In genomic region chr11:12166299-12167092, GRCh38 we compare ENCODE assay signal across 10 cellular contexts. TPM values are rescaled to one million over a fixed set of nuclear protein-coding genes. Genes with fewer than 3 reads are reported as not detected.
DNase-seq lines count a peak whose midpoint lies in the region; ATAC-seq and TF ChIP-seq lines count a peak whose summit lies in the region.
"Had no signal": no experiment of that assay in that cellular context is flagged by ENCODE, and none has a peak within 500 bp of the region (broad histone marks: within the 10 kb centered on the region; RNA-seq: fewer than 3 reads in every experiment).

No MANE protein-coding gene starts in this region.

- peak overlapping the region; percentile 83; the same call in 1 of the 2 replicates for H3K9ac ChIP-seq in SK-N-SH

- CTCF ChIA-PET in activated CD4-positive, alpha-beta T cell treated with anti-CD3 and anti-CD28 coated beads for 36 hours (lab: Charles Lee), result interaction anchor here (0.6 to 1.5 kb wide), 6 partner anchors 9 to 171 kb away, joined by 3 to 5 read pairs (median 3); no protein-coding TSS in a partner anchor
- CTCF ChIA-PET in SK-N-SH (lab: Yijun Ruan, JAX) (interaction anchor here (0.7 to 1.6 kb wide), 2 partner anchors 9 to 115 kb away, joined by 3 to 4 read pairs; no protein-coding TSS in a partner anchor), A673 (lab: Charles Lee) (interaction anchor here (1.0 kb wide), 1 partner anchor 122 kb away, joined by 3 read pairs; no protein-coding TSS in a partner anchor)

- TF ChIP-seq EP300 in SK-N-SH (IDR thresholded peaks at IDR 0.05; ENCODE audit: borderline replicate concordance in 1 of 2, low read depth in 1 of 2, low read length in 1 of 2), result no peak
- no peak for TF ChIP-seq EP300 in gastroesophageal sphincter (IDR thresholded peaks at IDR 0.05)

- TF ChIP-seq CTCF in SK-N-SH (IDR thresholded peaks at IDR 0.05) (no peak), gastroesophageal sphincter (IDR thresholded peaks at IDR 0.05) (no peak), A673 (conservative IDR thresholded peaks at IDR 0.05; ENCODE audit: low read depth, low read length) (no peak)

- H3K27ac Mint-ChIP-seq in activated CD4-positive, alpha-beta T cell treated with anti-CD3 and anti-CD28 coated beads for 36 hours, result peak overlapping the region; percentile 74
- peak overlapping the region; percentile 42 for H3K27ac Mint-ChIP-seq in stimulated activated naive B cell treated with anti-CD40 and anti-IgM and Interleukin-4, amounts not matched to agents 10 μg/mL and 1 μg/mL and 100 μg/mL, for 72 hours

- H3K4me1 ChIP-seq in SK-N-SH (ENCODE audit: control insufficient read depth in 1 of 2, insufficient read depth in 2 of 2, low read depth in 1 of 2, low read length in 1 of 2) (peaks cover 6 to 51% of the 10 kb centered on the region in 2 experiments; a peak in 3 of 4 replicates), gastroesophageal sphincter (peaks cover 19 to 91% (median 19%) of the 10 kb centered on the region in 3 donors), A673 (ENCODE audit: insufficient read depth, low read length, poor library complexity, severe bottlenecking) (peaks cover 6% of the 10 kb centered on the region)

- H4K20me1 ChIP-seq in SK-N-SH (ENCODE audit: insufficient read depth), result no peaks in the 10 kb centered on the region

- ATAC-seq in activated CD4-positive, alpha-beta T cell treated with anti-CD3 and anti-CD28 coated beads for 36 hours, result no peak
- ATAC-seq in gastroesophageal sphincter, result no peak
- no peak for ATAC-seq in stimulated activated naive B cell treated with anti-CD40 and anti-IgM and Interleukin-4, amounts not matched to agents 10 μg/mL and 1 μg/mL and 100 μg/mL, for 72 hours (replicated peaks)

- peaks cover 27% of the 10 kb centered on the region for H3K36me3 Mint-ChIP-seq in activated CD4-positive, alpha-beta T cell treated with anti-CD3 and anti-CD28 coated beads for 36 hours (ENCODE audit: low read depth)
- H3K36me3 Mint-ChIP-seq in stimulated activated naive B cell treated with anti-CD40 and anti-IgM and Interleukin-4, amounts not matched to agents 10 μg/mL and 1 μg/mL and 100 μg/mL, for 72 hours, result no peaks in the 10 kb centered on the region
- H3K36me3 Mint-ChIP-seq: brain had no signal

- no TSS peak for BruUV-seq in A673 (replicated peaks; lab: Mats Ljungman, UMichigan)

- WGBS in SK-N-SH (ENCODE audit: low lambda C conversion rate), result 74% methylated on average over 5 of the region's 5 CpGs
- WGBS in gastroesophageal sphincter (ENCODE audit: low coverage in 1 of 2), 2 donors, result 90 to 94% methylated on average over 5 of the region's 5 CpGs

- peaks cover 39% of the 10 kb centered on the region for H3K4me1 Mint-ChIP-seq in activated CD4-positive, alpha-beta T cell treated with anti-CD3 and anti-CD28 coated beads for 36 hours
- H3K4me1 Mint-ChIP-seq in stimulated activated naive B cell treated with anti-CD40 and anti-IgM and Interleukin-4, amounts not matched to agents 10 μg/mL and 1 μg/mL and 100 μg/mL, for 72 hours, result no peaks in the 10 kb centered on the region

- no peaks in the 10 kb centered on the region for H3K27me3 ChIP-seq in SK-N-SH (ENCODE audit: insufficient read depth)
- H3K27me3 ChIP-seq in gastroesophageal sphincter, result no peaks in the 10 kb centered on the region
- H3K27me3 ChIP-seq in A673 (replicated peaks; ENCODE audit: insufficient read depth, low read depth, low read length, poor library complexity), result no peaks in the 10 kb centered on the region

- H3K79me2 ChIP-seq in SK-N-SH (ENCODE audit: insufficient read depth), result peaks cover 83% of the 10 kb centered on the region

- H3K4me2 ChIP-seq in SK-N-SH, result no peak overlapping the region

- intact Hi-C loops in activated CD4-positive, alpha-beta T cell treated with anti-CD3 and anti-CD28 coated beads for 36 hours (cut with DNase I, micrococcal nuclease), result no loop called here
- intact Hi-C loops in A673 (cut with micrococcal nuclease; ENCODE audit: unreplicated experiment), result no loop called here

- H3K9me2 ChIP-seq in SK-N-SH, result no peaks in the 10 kb centered on the region

- H3K36me3 ChIP-seq in SK-N-SH (replicated peaks in 1 of 2; ENCODE audit: control insufficient read depth in 1 of 2, insufficient read depth in 2 of 2, low read length in 1 of 2) (peaks cover 11 to 45% of the 10 kb centered on the region in 2 experiments), gastroesophageal sphincter (peaks cover 0 to 13% of the 10 kb centered on the region in 2 donors), A673 (ENCODE audit: insufficient read depth, low read length, poor library complexity, severe bottlenecking) (no peaks in the 10 kb centered on the region)

- H3K9me3 ChIP-seq in SK-N-SH (no peaks in the 10 kb centered on the region), gastroesophageal sphincter (no peaks in the 10 kb centered on the region), A673 (ENCODE audit: low read depth, low read length, poor library complexity, severe bottlenecking) (no peaks in the 10 kb centered on the region)

- H3K27ac ChIP-seq in SK-N-SH (ENCODE audit: low read depth in 2 of 2, low read length in 1 of 2), result peak overlapping the region in 1 of 2 experiments; percentile 99; a peak in 3 of 4 replicates
- peak overlapping the region in 3 of 4 donors; percentile 61 to 91 (median 90) for H3K27ac ChIP-seq in gastroesophageal sphincter
- no peak overlapping the region for H3K27ac ChIP-seq in A673 (ENCODE audit: low read depth, low read length, poor library complexity, severe bottlenecking)

- H2AFZ ChIP-seq in SK-N-SH (ENCODE audit: low read depth), result no peak overlapping the region

- H3K4me3 ChIP-seq in SK-N-SH (ENCODE audit: low read depth in 2 of 2, low read length in 1 of 2) (no peak overlapping the region), gastroesophageal sphincter (no peak overlapping the region), A673 (ENCODE audit: low read depth, low read length, poor library complexity, severe bottlenecking) (no peak overlapping the region)

- no peak overlapping the region for H3K4me3 Mint-ChIP-seq in activated CD4-positive, alpha-beta T cell treated with anti-CD3 and anti-CD28 coated beads for 36 hours
- H3K4me3 Mint-ChIP-seq in stimulated activated naive B cell treated with anti-CD40 and anti-IgM and Interleukin-4, amounts not matched to agents 10 μg/mL and 1 μg/mL and 100 μg/mL, for 72 hours, result no peak overlapping the region
- H3K4me3 Mint-ChIP-seq: brain had no signal

- no peak for TF ChIP-seq RAD21 in SK-N-SH (IDR thresholded peaks at IDR 0.05; ENCODE audit: low read length)

- TF ChIP-seq POLR2A in gastroesophageal sphincter (IDR thresholded peaks at IDR 0.05), result no peak

- POLR2A ChIA-PET in activated CD4-positive, alpha-beta T cell treated with anti-CD3 and anti-CD28 coated beads for 36 hours (lab: Charles Lee), result interaction anchor here (0.6 to 0.8 kb wide), 3 partner anchors 14 to 16 kb away, joined by 3 to 12 read pairs (median 4); no protein-coding TSS in a partner anchor
- POLR2A ChIA-PET in SK-N-SH (lab: Yijun Ruan, JAX) (no interaction called here), A673 (lab: Charles Lee; ENCODE audit: low non-redundant PET) (no interaction called here)

- H3F3A ChIP-seq in SK-N-SH (replicated peaks; ENCODE audit: insufficient read depth), result peaks cover 71% of the 10 kb centered on the region

- peaks cover 3% of the 10 kb centered on the region for H3K9me3 Mint-ChIP-seq in activated CD4-positive, alpha-beta T cell treated with anti-CD3 and anti-CD28 coated beads for 36 hours (ENCODE audit: low read depth)
- no peaks in the 10 kb centered on the region for H3K9me3 Mint-ChIP-seq in stimulated activated naive B cell treated with anti-CD40 and anti-IgM and Interleukin-4, amounts not matched to agents 10 μg/mL and 1 μg/mL and 100 μg/mL, for 72 hours
- H3K9me3 Mint-ChIP-seq: brain had no signal

- H3K27me3 Mint-ChIP-seq in activated CD4-positive, alpha-beta T cell treated with anti-CD3 and anti-CD28 coated beads for 36 hours, result no peaks in the 10 kb centered on the region
- peaks cover 3 to 7% of the 10 kb centered on the region in 2 donors for H3K27me3 Mint-ChIP-seq in stimulated activated naive B cell treated with anti-CD40 and anti-IgM and Interleukin-4, amounts not matched to agents 10 μg/mL and 1 μg/mL and 100 μg/mL, for 72 hours

- no peak for DNase-seq in activated CD4-positive, alpha-beta T cell treated with anti-CD3 and anti-CD28 coated beads for 36 hours
- no peak for DNase-seq in activated CD4-positive, alpha-beta T cell treated with anti-CD3 and anti-CD28 coated beads, Interleukin-2, amount 50 U/mL, for 4 hours
- DNase-seq in SK-N-SH (no peak), NCI-H187 treated with DMSO at 0.1 percent for 48 hours (lab: John Stamatoyannopoulos, UW) (no peak), LoVo (ENCODE audit: low spot score) (no peak), A673 (ENCODE audit: low spot score) (no peak)
- DNase-seq in stimulated activated naive B cell treated with anti-CD40 and anti-IgM and Interleukin-4, amounts not matched to agents 10 μg/mL and 1 μg/mL and 100 μg/mL, for 72 hours, result no peak
- DNase-seq: NCI-H1105 had no signal

TF ChIP-seq in SK-N-SH, 30 proteins besides CTCF, POLR2A, EP300 and RAD21:
- no peak for TF ChIP-seq CHD2 (IDR thresholded peaks at IDR 0.05; ENCODE audit: low read length, partially characterized antibody)
- no peak for TF ChIP-seq TAF1 (IDR thresholded peaks at IDR 0.05; ENCODE audit: borderline replicate concordance, low read depth, low read length)
- TF ChIP-seq POLR2AphosphoS5 (IDR thresholded peaks at IDR 0.05; ENCODE audit: low read depth, low read length), result no peak
- TF ChIP-seq FOXM1 (IDR thresholded peaks at IDR 0.05; ENCODE audit: low read depth), result no peak
- TF ChIP-seq RCOR1 (IDR thresholded peaks at IDR 0.05; ENCODE audit: low read length), result no peak
- no peak for TF ChIP-seq PBX3 (IDR thresholded peaks at IDR 0.05)
- no peak for TF ChIP-seq NRF1 (IDR thresholded peaks at IDR 0.05; ENCODE audit: low read depth, low read length)
- TF ChIP-seq TEAD4 (IDR thresholded peaks at IDR 0.05; ENCODE audit: borderline replicate concordance, insufficient read depth), result no peak
TF ChIP-seq in SK-N-SH: peak in this region for 0.

RNA-seq across cellular contexts. Expression of gene MICAL2, which starts 56.1 kb away (rescaled TPM):
- 100 to 1,000 TPM; 186 to 207 TPM for total RNA-seq in activated CD4-positive, alpha-beta T cell treated with anti-CD3 and anti-CD28 coated beads for 36 hours
- polyA plus RNA-seq in SK-N-SH (2012; rRNA removed), result 54.6 and 67.9 TPM in 2 replicates
- 38.0 and 41.1 TPM in 2 replicates for polyA plus RNA-seq in SK-N-SH (2012; cell fraction: cytosol; rRNA removed)
- polyA plus RNA-seq in SK-N-SH (2012; cell fraction: nucleus; rRNA removed), result 76.3 and 84.6 TPM in 2 replicates
- 100 to 1,000 TPM; 196 to 550 (median 237) TPM for total RNA-seq in gastroesophageal sphincter
- total RNA-seq in A673 (2021), result 0.44 and 1.1 TPM in 2 replicates

Comparison
In these comparisons a context has a peak if more than half of its experiments do, and no peak if none do; other contexts are left out.
1. RNA of gene MICAL2, which starts 56.1 kb away (total RNA-seq): 196 to 550 TPM in gastroesophageal sphincter and 186 to 207 TPM in activated CD4-positive, alpha-beta T cell treated with anti-CD3 and anti-CD28 coated beads for 36 hours; 0.44 to 1.1 TPM in A673; every median in the first group is over 10 times any median in the second.